In the genomic region with DNA sequence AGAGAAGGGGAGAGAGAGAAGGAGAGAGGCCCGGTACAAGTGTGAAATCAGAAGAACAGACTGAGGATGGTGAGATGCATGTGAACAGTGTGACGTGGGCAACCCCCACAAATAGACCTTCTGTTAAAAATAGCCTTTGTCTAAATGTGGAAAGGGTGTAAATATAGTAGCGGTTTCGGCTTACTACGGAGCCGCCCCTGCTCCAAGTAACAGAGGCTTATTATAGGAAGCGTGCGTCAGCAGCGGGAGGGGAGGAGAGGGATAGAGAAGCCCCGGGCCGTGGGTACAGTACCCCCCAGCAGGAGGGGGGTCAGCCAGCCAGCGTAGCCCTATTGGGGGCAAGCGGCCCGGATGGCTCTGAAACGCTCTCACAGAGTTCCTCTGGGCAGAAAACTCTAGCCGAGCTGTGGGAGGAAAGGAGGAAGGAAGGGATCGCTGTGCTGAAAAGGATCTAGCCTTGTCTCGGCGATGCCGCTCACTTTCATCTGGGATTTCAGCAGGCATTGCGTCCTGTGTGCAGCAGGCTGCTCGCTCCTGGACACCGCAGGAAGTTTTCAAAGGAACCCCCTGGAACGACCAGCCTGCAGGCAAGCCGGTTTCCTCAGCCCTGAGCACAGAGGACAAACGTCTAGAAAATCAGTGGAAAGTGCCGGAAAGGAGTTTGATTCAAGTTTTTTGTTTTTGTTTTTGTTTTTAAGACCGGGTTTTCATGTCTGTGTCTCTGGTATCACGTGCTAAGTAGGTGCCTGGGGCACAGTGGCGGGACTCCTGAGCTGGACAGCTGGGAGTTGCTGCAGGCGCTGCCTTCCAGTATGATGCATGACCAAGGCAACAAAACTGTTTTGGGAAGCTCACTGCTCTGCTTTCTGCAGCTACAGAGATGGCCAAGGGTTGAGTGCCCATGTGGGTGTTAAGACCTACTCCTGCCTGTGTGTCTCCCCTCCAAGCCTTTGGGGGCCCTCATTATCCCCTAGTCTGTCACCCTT, we compare ENCODE assay signal across 1 cellular context.
TF ChIP-seq lines count a peak whose summit lies in the region.

No MANE protein-coding gene starts in this region.

TF ChIP-seq in SK-N-SH treated with all-trans-retinoic acid at 6 μM for 48 hours, 23 proteins besides CTCF, POLR2A, EP300 and RAD21 (continued from another document):
- TF ChIP-seq, protein P1, sequence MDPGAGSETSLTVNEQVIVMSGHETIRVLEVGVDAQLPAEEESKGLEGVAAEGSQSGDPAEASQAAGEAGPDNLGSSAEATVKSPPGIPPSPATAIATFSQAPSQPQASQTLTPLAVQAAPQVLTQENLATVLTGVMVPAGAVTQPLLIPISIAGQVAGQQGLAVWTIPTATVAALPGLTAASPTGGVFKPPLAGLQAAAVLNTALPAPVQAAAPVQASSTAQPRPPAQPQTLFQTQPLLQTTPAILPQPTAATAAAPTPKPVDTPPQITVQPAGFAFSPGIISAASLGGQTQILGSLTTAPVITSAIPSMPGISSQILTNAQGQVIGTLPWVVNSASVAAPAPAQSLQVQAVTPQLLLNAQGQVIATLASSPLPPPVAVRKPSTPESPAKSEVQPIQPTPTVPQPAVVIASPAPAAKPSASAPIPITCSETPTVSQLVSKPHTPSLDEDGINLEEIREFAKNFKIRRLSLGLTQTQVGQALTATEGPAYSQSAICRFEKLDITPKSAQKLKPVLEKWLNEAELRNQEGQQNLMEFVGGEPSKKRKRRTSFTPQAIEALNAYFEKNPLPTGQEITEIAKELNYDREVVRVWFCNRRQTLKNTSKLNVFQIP (CRISPR knock-in tag; IDR thresholded peaks at IDR 0.05; ENCODE audit: borderline replicate concordance, low read depth): no peak
- TF ChIP-seq, protein P2, sequence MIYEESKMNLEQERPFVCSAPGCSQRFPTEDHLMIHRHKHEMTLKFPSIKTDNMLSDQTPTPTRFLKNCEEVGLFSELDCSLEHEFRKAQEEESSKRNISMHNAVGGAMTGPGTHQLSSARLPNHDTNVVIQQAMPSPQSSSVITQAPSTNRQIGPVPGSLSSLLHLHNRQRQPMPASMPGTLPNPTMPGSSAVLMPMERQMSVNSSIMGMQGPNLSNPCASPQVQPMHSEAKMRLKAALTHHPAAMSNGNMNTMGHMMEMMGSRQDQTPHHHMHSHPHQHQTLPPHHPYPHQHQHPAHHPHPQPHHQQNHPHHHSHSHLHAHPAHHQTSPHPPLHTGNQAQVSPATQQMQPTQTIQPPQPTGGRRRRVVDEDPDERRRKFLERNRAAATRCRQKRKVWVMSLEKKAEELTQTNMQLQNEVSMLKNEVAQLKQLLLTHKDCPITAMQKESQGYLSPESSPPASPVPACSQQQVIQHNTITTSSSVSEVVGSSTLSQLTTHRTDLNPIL (CRISPR knock-in tag; IDR thresholded peaks at IDR 0.05; ENCODE audit: low read depth): no peak
